ENCODE assay signal across 28 cellular contexts in the genomic region with DNA sequence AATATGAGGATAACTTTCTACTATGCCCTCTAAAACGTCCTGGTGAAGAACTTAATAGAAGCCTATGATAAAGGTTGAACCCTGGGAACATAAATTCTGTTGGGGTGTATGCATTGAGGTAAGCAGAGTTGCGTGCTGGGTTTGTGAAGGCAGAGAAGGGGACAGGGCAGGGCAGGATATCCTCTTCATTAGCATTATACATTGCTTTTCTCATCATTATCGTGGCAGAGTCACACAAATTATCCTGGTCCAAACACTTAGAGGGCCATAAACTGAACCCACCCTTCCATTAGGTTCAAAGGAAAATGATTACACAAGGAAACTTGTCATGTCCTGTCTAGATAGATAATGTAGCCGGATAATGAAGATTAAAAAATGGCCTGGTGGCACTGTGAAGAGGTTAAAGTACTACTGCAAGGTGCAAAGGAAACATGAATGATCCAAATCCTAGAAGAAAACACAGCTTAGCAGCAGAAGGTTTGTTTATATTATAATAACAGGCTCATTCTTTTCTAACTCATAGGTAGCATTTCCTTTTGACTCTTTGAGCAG.
"Had no signal": no experiment of that assay in that cellular context is flagged by ENCODE, and none has a peak within 500 bp of the region (broad histone marks: within the 10 kb centered on the region; RNA-seq: fewer than 3 reads in every experiment).

No MANE protein-coding gene starts in this region.

- DNase-seq: cortex of kidney; effector memory CD8-positive, alpha-beta T cell; foreskin fibroblast; gastrocnemius medialis; hypothalamus; immature natural killer cell; islet precursor cell; kidney glomerular epithelial cell; left colon; naive B cell; pancreas; retina; right lobe of liver; small intestine; stimulated activated CD4-positive, alpha-beta T cell treated with anti-CD3 and anti-CD28 coated beads, Interleukin-15, amount 100 ng/mL, for 24 hours; stimulated activated CD4-positive, alpha-beta T cell treated with anti-CD3 and anti-CD28 coated beads, Interleukin-2, amount 100 ng/mL, for 48 hours; stimulated activated naive B cell treated with anti-CD40 and anti-IgM and Interleukin-4, amounts not matched to agents 10 μg/mL and 1 μg/mL and 100 μg/mL, for 72 hours; upper lobe of left lung had no signal

- H3K27me3 Mint-ChIP-seq: effector memory CD8-positive, alpha-beta T cell; memory B cell; naive B cell; natural killer cell treated with Interleukin-12 subunit alpha and Interleukin-12 subunit beta and Interleukin-15 and Interleukin-18, amount 100 ng/mL, for 72 hours; stimulated activated naive B cell treated with anti-CD40 and anti-IgM and Interleukin-4, amounts not matched to agents 10 μg/mL and 1 μg/mL and 100 μg/mL, for 72 hours; stimulated activated naive CD8-positive, alpha-beta T cell treated with anti-CD3 and anti-CD28 coated beads, Interleukin-15, Interleukin-2, amounts not matched to agents 100 ng/mL and 50 ng/mL, for 24 hours had no signal

- FAIRE-seq: endometrium, pancreas, small intestine, urothelium cell line had no signal

- ATAC-seq: effector memory CD8-positive, alpha-beta T cell; gastrocnemius medialis; left colon; natural killer cell treated with Interleukin-12 subunit alpha and Interleukin-12 subunit beta and Interleukin-15 and Interleukin-18, amount 100 ng/mL, for 72 hours; pancreas; right lobe of liver; stimulated activated naive B cell treated with anti-CD40 and anti-IgM and Interleukin-4, amounts not matched to agents 10 μg/mL and 1 μg/mL and 100 μg/mL, for 72 hours had no signal

- H3K36me3 ChIP-seq: gastrocnemius medialis, neutrophil, pancreas, right lobe of liver, thoracic aorta, tibial nerve, upper lobe of left lung had no signal

- H3K4me3 ChIP-seq: gastrocnemius medialis, lung, pancreas, right lobe of liver, thoracic aorta, tibial nerve, upper lobe of left lung had no signal

- H3K4me1 ChIP-seq: gastrocnemius medialis, pancreas, right lobe of liver, tibial nerve, upper lobe of left lung had no signal

- H3K36me3 Mint-ChIP-seq: immature natural killer cell; memory B cell; naive B cell; stimulated activated naive B cell treated with anti-CD40 and anti-IgM and Interleukin-4, amounts not matched to agents 10 μg/mL and 1 μg/mL and 100 μg/mL, for 72 hours had no signal

- H3K27ac ChIP-seq: gastrocnemius medialis, neutrophil, pancreas, right lobe of liver, thoracic aorta, tibial nerve had no signal

- H3K4me1 Mint-ChIP-seq: immature natural killer cell; memory B cell; naive B cell; neural crest cell; stimulated activated naive B cell treated with anti-CD40 and anti-IgM and Interleukin-4, amounts not matched to agents 10 μg/mL and 1 μg/mL and 100 μg/mL, for 72 hours had no signal

- H3K27me3 ChIP-seq: gastrocnemius medialis, neutrophil, pancreas, right lobe of liver, tibial nerve, upper lobe of left lung had no signal

- H3K9me3 Mint-ChIP-seq: stimulated activated naive CD8-positive, alpha-beta T cell treated with anti-CD3 and anti-CD28 coated beads, Interleukin-15, Interleukin-2, amounts not matched to agents 100 ng/mL and 50 ng/mL, for 24 hours had no signal

- H3K9me3 ChIP-seq: gastrocnemius medialis, neutrophil, pancreas, right lobe of liver, thoracic aorta, tibial nerve, upper lobe of left lung had no signal

- H3K27ac Mint-ChIP-seq: effector memory CD8-positive, alpha-beta T cell; immature natural killer cell; memory B cell; naive B cell; natural killer cell treated with Interleukin-12 subunit alpha and Interleukin-12 subunit beta and Interleukin-15 and Interleukin-18, amount 100 ng/mL, for 72 hours; stimulated activated naive B cell treated with anti-CD40 and anti-IgM and Interleukin-4, amounts not matched to agents 10 μg/mL and 1 μg/mL and 100 μg/mL, for 72 hours; stimulated activated naive CD8-positive, alpha-beta T cell treated with anti-CD3 and anti-CD28 coated beads, Interleukin-15, Interleukin-2, amounts not matched to agents 100 ng/mL and 50 ng/mL, for 24 hours had no signal

- H3K4me3 Mint-ChIP-seq: effector memory CD8-positive, alpha-beta T cell; immature natural killer cell; memory B cell; naive B cell; natural killer cell treated with Interleukin-12 subunit alpha and Interleukin-12 subunit beta and Interleukin-15 and Interleukin-18, amount 100 ng/mL, for 72 hours; neural crest cell; stimulated activated naive B cell treated with anti-CD40 and anti-IgM and Interleukin-4, amounts not matched to agents 10 μg/mL and 1 μg/mL and 100 μg/mL, for 72 hours; stimulated activated naive CD8-positive, alpha-beta T cell treated with anti-CD3 and anti-CD28 coated beads, Interleukin-15, Interleukin-2, amounts not matched to agents 100 ng/mL and 50 ng/mL, for 24 hours had no signal
